ENCODE assay signal across 1 cellular context in genomic region chr11:87431386-87431785, GRCh38.
TF ChIP-seq lines count a peak whose summit lies in the region.

No MANE protein-coding gene starts in this region.

TF ChIP-seq in IMR-90, 13 proteins besides CTCF, POLR2A, EP300 and RAD21 (continued from another document):
- TF ChIP-seq RCOR1 (IDR thresholded peaks at IDR 0.05; ENCODE audit: insufficient replicate concordance, low read length) = no peak
- no peak for TF ChIP-seq ELK1 (IDR thresholded peaks at IDR 0.05; ENCODE audit: borderline replicate concordance, low read depth, low read length)
